7 cellular contexts compared by ENCODE assay signal in genomic region chr2:70029814-70030409, GRCh38. TPM values are rescaled to one million over a fixed set of nuclear protein-coding genes. Genes with fewer than 3 reads are reported as not detected.
A peak's percentile ranks its signal among the peaks of the same experiment; 100 is the strongest.
DNase-seq lines count a peak whose midpoint lies in the region; ATAC-seq and TF ChIP-seq lines count a peak whose summit lies in the region.

No MANE protein-coding gene starts in this region.

- no peaks in the 10 kb centered on the region for H3K9me3 ChIP-seq in thyroid gland

- in situ Hi-C loops in GM13977 (cut with MboI; ENCODE audit: low pct_unique_long_range_greater_than_20kb, low sequenced_read_pairs, unreplicated experiment), result no loop called here

- peak overlapping the region; percentile 73 to 88 (median 75) for H3K27ac ChIP-seq in thyroid gland

- H3K4me3 ChIP-seq in lower leg skin (ENCODE audit: low read depth, poor library complexity, severe bottlenecking), result no peak overlapping the region
- no peak overlapping the region for H3K4me3 ChIP-seq in thyroid gland (replicated peaks in 1 of 3)

- no peak for TF ChIP-seq CTCF in lower leg skin (IDR thresholded peaks at IDR 0.05)
- TF ChIP-seq CTCF in thyroid gland (IDR thresholded peaks at IDR 0.05), result no peak
- no peak for TF ChIP-seq CTCF in GM13977 (IDR thresholded peaks at IDR 0.05; ENCODE audit: extremely low read depth, insufficient read depth, missing control alignments)

- peaks cover 17 to 29% of the 10 kb centered on the region in 2 donors for H3K4me1 ChIP-seq in thyroid gland

- no peak for TF ChIP-seq POLR2A in lower leg skin (IDR thresholded peaks at IDR 0.05)
- peak in 1 of 2 donors; percentile 24 for TF ChIP-seq POLR2A in thyroid gland (IDR thresholded peaks at IDR 0.05)

- intact Hi-C loops in lower leg skin (cut with DNase I; ENCODE audit: low total_unique reads), result no loop called here
- intact Hi-C loops in thyroid gland (cut with DNase I), result no loop called here

- DNase-seq in M059J (ENCODE audit: low read depth) (peak; percentile 44), dedifferentiated amniotic fluid mesenchymal stem cell (ENCODE audit: extremely low spot score) (peak; percentile 36), lower leg skin (ENCODE audit: low spot score in 2 of 2) (peak; percentile 51 to 93), thyroid gland (peak; percentile 46 to 53), GM13977 (ENCODE audit: low spot score) (no peak)

- no peaks in the 10 kb centered on the region for H3K27me3 ChIP-seq in thyroid gland

- no peaks in the 10 kb centered on the region for H3K36me3 ChIP-seq in thyroid gland

- ATAC-seq in HG03432 (IDR thresholded peaks at IDR 0.05; ENCODE audit: unreplicated experiment) (no peak), HG03045 (IDR thresholded peaks at IDR 0.05; ENCODE audit: unreplicated experiment) (no peak)

- WGBS in lower leg skin, 2 donors, result 31 to 37% methylated on average over 3 of the region's 3 CpGs
- 35 to 39% methylated on average over 3 of the region's 3 CpGs for WGBS in thyroid gland, 2 donors

RNA-seq across cellular contexts. Expression of gene PCBP1, which starts 57.4 kb away (rescaled TPM):
- 24.5 and 37.7 TPM in 2 replicates for total RNA-seq in M059J (2014; rRNA removed; shearing (Covaris generic))
- total RNA-seq in lower leg skin (100 to 1,000 TPM; 148 to 247 (median 186) TPM), thyroid gland (100 to 1,000 TPM; 165 to 215 (median 195) TPM)
